Comparison of ENCODE assay signal across 8 cellular contexts in genomic region chr9:128702445-128702948, GRCh38. TPM values are rescaled to one million over a fixed set of nuclear protein-coding genes. Genes with fewer than 3 reads are reported as not detected.
DNase-seq lines count a peak whose midpoint lies in the region; ATAC-seq and TF ChIP-seq lines count a peak whose summit lies in the region.

PKN3 (plus strand) TSS chr9:128702503; CDS start chr9:128702916, 413 bp downstream.

- DNase-seq in ELF-1 (ENCODE audit: low read depth, low spot score) (peak; percentile 96), LNCaP clone FGC (ENCODE audit: low read depth) (no peak), T follicular helper cell (ENCODE audit: low read depth) (peak; percentile 77), left ventricle myocardium inferior (peak; percentile 88), pulmonary artery endothelial cell (ENCODE audit: low read depth, low spot score) (no peak), vagina (ENCODE audit: extremely low spot score in 2 of 2) (no peak)

- H3K9me3 ChIP-seq in left ventricle myocardium inferior (replicated peaks): no peaks in the 10 kb centered on the region
- H3K9me3 ChIP-seq in vagina: no peaks in the 10 kb centered on the region

- peak; percentile 76 for ATAC-seq in GM21786 (IDR thresholded peaks at IDR 0.05; ENCODE audit: unreplicated experiment)

- intact Hi-C loops in left ventricle myocardium inferior (cut with micrococcal nuclease) (no loop called here), vagina (cut with DNase I) (no loop called here)

- peak; percentile 80 for TF ChIP-seq CTCF in LNCaP clone FGC (IDR thresholded peaks at IDR 0.05; ENCODE audit: control insufficient read depth, extremely low read depth, insufficient read depth)
- TF ChIP-seq CTCF in left ventricle myocardium inferior (IDR thresholded peaks at IDR 0.05; ENCODE audit: borderline replicate concordance): peak; percentile 91
- TF ChIP-seq CTCF in vagina (IDR thresholded peaks at IDR 0.05): peak; percentile 57 to 98 (median 86)

- H3K4me3 ChIP-seq in LNCaP clone FGC (ENCODE audit: low read depth, low read length): peak within 1 kb of the TSS; percentile 54
- peak within 1 kb of the TSS; percentile 96 for H3K4me3 ChIP-seq in left ventricle myocardium inferior
- peak within 1 kb of the TSS; percentile 68 to 94 for H3K4me3 ChIP-seq in vagina

- 0% methylated on average over 51 to 65 of the region's 65 CpGs for WGBS in adipose tissue, 3 donors

- no peak for TF ChIP-seq POLR2A in vagina (IDR thresholded peaks at IDR 0.05)

- H3K36me3 ChIP-seq in left ventricle myocardium inferior: peaks cover 2% of the 10 kb centered on the region
- H3K36me3 ChIP-seq in vagina: no peaks in the 10 kb centered on the region

- H3K27me3 ChIP-seq in left ventricle myocardium inferior (ENCODE audit: low read depth) (no peaks in the 10 kb centered on the region), vagina (no peaks in the 10 kb centered on the region)

- H3K27ac ChIP-seq in adipose tissue (ENCODE audit: low read depth, low read length) (peak within 1 kb of the TSS; percentile 64), left ventricle myocardium inferior (replicated peaks) (peak within 1 kb of the TSS; percentile 96), vagina (peak within 1 kb of the TSS; percentile 71)

- H3K4me1 ChIP-seq in left ventricle myocardium inferior (peaks cover 33% of the 10 kb centered on the region), vagina (peaks cover 16% of the 10 kb centered on the region)

RNA-seq across cellular contexts. Expression of gene PKN3, which starts in this region (rescaled TPM):
- polyA plus RNA-seq in adipose tissue: 10 to 100 TPM in 2 of 3 donors, 1 to 10 TPM in 1; 5.9 to 21.4 (median 13.8) TPM
- total RNA-seq in left ventricle myocardium inferior (6.3 TPM), pulmonary artery endothelial cell (20.6 and 22.1 TPM in 2 replicates), vagina (8.3 TPM)

Comparison
In these comparisons a context has a peak if more than half of its experiments do, and no peak if none do; other contexts are left out.
1. DNase-seq: peak in ELF-1 (single experiment), T follicular helper cell (single experiment) and left ventricle myocardium inferior (single experiment); none in LNCaP clone FGC (single experiment), pulmonary artery endothelial cell (single experiment) and vagina (0 of 2).
2. Peak in every context shown above with its lines, with median percentiles within 50 percentile points of each other: H3K4me3 ChIP-seq, CTCF ChIP-seq and H3K27ac ChIP-seq.